In genomic region chr17:28750178-28751047, GRCh38 we compare ENCODE assay signal across 8 cellular contexts. TPM values are rescaled to one million over a fixed set of nuclear protein-coding genes. Genes with fewer than 3 reads are reported as not detected.
DNase-seq lines count a peak whose midpoint lies in the region; ATAC-seq and TF ChIP-seq lines count a peak whose summit lies in the region.

No MANE protein-coding gene starts in this region.

- DNase-seq in CMK (ENCODE audit: low read depth) = peak; percentile 84
- peak; percentile 94 for DNase-seq in KBM-7
- peak; percentile 93 for DNase-seq in OCI-LY7 (ENCODE audit: low spot score)
- DNase-seq in activated T-cell treated with anti-CD3 and anti-CD28 coated beads for 24 hours (ENCODE audit: low read depth) = peak; percentile 83
- peak; percentile 95 for DNase-seq in epithelial cell of esophagus (ENCODE audit: low read depth)
- peak; percentile 95 for DNase-seq in stimulated activated CD8-positive, alpha-beta memory T cell treated with anti-CD3 and anti-CD28 coated beads, Interleukin-4, amount 100 ng/mL, for 48 hours

- CTCF ChIA-PET in OCI-LY7 (lab: Charles Lee; ENCODE audit: unreplicated experiment) = interaction anchor here (0.8 to 3.3 kb wide), 4 partner anchors 8 to 76 kb away, joined by 3 to 27 read pairs (median 4); partner anchors contain the start of genes NEK8 and TLCD1

- TSS peak; percentile 65 for BruUV-seq in OCI-LY7 (replicated peaks; lab: Mats Ljungman, UMichigan)

- H4K20me1 ChIP-seq in OCI-LY7 (ENCODE audit: insufficient read depth, low read length) = peaks cover 24% of the 10 kb centered on the region

- H3K4me1 ChIP-seq in OCI-LY7 (ENCODE audit: insufficient read depth, low read length, poor library complexity, severe bottlenecking) = peaks cover 33% of the 10 kb centered on the region
- H3K4me1 ChIP-seq in mucosa of stomach (ENCODE audit: control insufficient read depth, insufficient read depth, low read length) = peaks cover 55% of the 10 kb centered on the region

- intact Hi-C loops in OCI-LY7 (cut with micrococcal nuclease; ENCODE audit: unreplicated experiment) = loop anchor here (1.0 kb wide), 2 partner anchors 12 to 23 kb away; no protein-coding TSS in a partner anchor

- no peak overlapping the region for H2AFZ ChIP-seq in OCI-LY7 (ENCODE audit: low read length)

- H3K9me2 ChIP-seq in OCI-LY7 (ENCODE audit: insufficient read depth, low read length) = no peaks in the 10 kb centered on the region

- H3K27ac ChIP-seq in OCI-LY7 (ENCODE audit: low read depth, low read length, poor library complexity, severe bottlenecking) = no peak overlapping the region

- H3K9me3 ChIP-seq in OCI-LY7 (ENCODE audit: low read length) = no peaks in the 10 kb centered on the region
- no peaks in the 10 kb centered on the region for H3K9me3 ChIP-seq in mucosa of stomach (ENCODE audit: control insufficient read depth, low read length)

- peak; percentile 52 for ATAC-seq in GM21367 (IDR thresholded peaks at IDR 0.05; ENCODE audit: unreplicated experiment)

- H3K4me3 ChIP-seq in OCI-LY7 (ENCODE audit: low read depth, low read length, poor library complexity, severe bottlenecking) (no peak overlapping the region), epithelial cell of esophagus (ENCODE audit: low read length) (no peak overlapping the region), mucosa of stomach (ENCODE audit: low read length) (no peak overlapping the region)

- TF ChIP-seq CTCF in OCI-LY7 (conservative IDR thresholded peaks at IDR 0.05; ENCODE audit: low read length) (peak; percentile 99), epithelial cell of esophagus (IDR thresholded peaks at IDR 0.05; ENCODE audit: insufficient read depth, low read depth, low read length, missing control alignments) (peak; percentile 100)

- peak overlapping the region; percentile 30 for H3K9ac ChIP-seq in mucosa of stomach (ENCODE audit: low read length)

- H3K79me2 ChIP-seq in OCI-LY7 (ENCODE audit: insufficient read depth, low read depth, low read length) = peaks cover 25% of the 10 kb centered on the region

- POLR2A ChIA-PET in OCI-LY7 (lab: Charles Lee) = interaction anchor here (0.6 to 2.1 kb wide), 4 partner anchors 16 to 49 kb away, joined by 5 to 6 read pairs (median 5); partner anchors contain the start of gene RPL23A

- in situ Hi-C loops in KBM-7 (cut with MboI; ENCODE audit: low pct_unique_long_range_greater_than_20kb, low sequenced_read_pairs) = no loop called here

- H3K27me3 ChIP-seq in mucosa of stomach (ENCODE audit: control insufficient read depth, insufficient read depth, low read length) = no peaks in the 10 kb centered on the region

- H3K4me2 ChIP-seq in OCI-LY7 (ENCODE audit: low read length) = no peak overlapping the region; the same call in 1 of the 2 replicates

- H3K36me3 ChIP-seq in OCI-LY7 (ENCODE audit: insufficient read depth, low read length) (peaks cover 72% of the 10 kb centered on the region), mucosa of stomach (ENCODE audit: control insufficient read depth, insufficient read depth, low read length) (peaks cover 28% of the 10 kb centered on the region)

RNA-seq across cellular contexts. Expression of gene TRAF4, which starts 6.6 kb away (rescaled TPM):
- total RNA-seq in OCI-LY7 (2014; rRNA removed; shearing (Covaris generic)) = 73.6 and 105 TPM in 2 replicates
- total RNA-seq in OCI-LY7 (2022) = 116 and 123 TPM in 2 replicates

RNA-seq across cellular contexts. Expression of gene NEK8, which starts 21.8 kb away (rescaled TPM):
- total RNA-seq in OCI-LY7 (2014; rRNA removed; shearing (Covaris generic)) = 12.2 and 17.0 TPM in 2 replicates
- 14.0 and 15.1 TPM in 2 replicates for total RNA-seq in OCI-LY7 (2022)

RNA-seq across cellular contexts. Expression of gene TLCD1, which starts 24.4 kb away (rescaled TPM):
- total RNA-seq in OCI-LY7 (2014; rRNA removed; shearing (Covaris generic)) = 0.28 and 1.6 TPM in 2 replicates
- total RNA-seq in OCI-LY7 (2022) = 2.5 and 3.4 TPM in 2 replicates

RNA-seq across cellular contexts. Expression of gene RPL23A, which starts 30.6 kb away (rescaled TPM):
- 930 and 1,152 TPM in 2 replicates for total RNA-seq in OCI-LY7 (2014; rRNA removed; shearing (Covaris generic))
- total RNA-seq in OCI-LY7 (2022) = 2,557 and 2,633 TPM in 2 replicates

RNA-seq across cellular contexts. Expression of gene RAB34, which starts 32.7 kb away (rescaled TPM):
- total RNA-seq in OCI-LY7 (2014; rRNA removed; shearing (Covaris generic)) = 0.22 TPM in 1 of 2 replicates, not detected in the other
- 0.46 and 0.99 TPM in 2 replicates for total RNA-seq in OCI-LY7 (2022)
